Comparison of ENCODE assay signal across 11 cellular contexts in the genomic region with DNA sequence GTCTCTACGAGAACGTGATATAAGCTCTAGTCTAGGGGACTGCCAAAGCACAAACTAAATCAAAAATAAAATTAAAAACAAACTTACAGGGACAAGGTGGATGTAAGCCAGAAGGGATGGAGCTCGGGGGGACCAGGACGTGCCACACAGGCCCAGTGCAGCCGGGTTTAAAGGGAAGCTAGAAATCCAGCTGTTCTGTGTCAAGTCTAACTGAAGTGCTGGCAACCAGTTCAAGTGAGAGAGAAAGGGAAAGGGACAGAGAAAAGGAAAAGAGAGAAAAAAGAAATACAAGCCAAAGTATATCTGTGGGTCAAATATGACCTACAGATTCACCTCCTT.
DNase-seq lines count a peak whose midpoint lies in the region; ATAC-seq, FAIRE-seq and TF ChIP-seq lines count a peak whose summit lies in the region.
"Had no signal": no experiment of that assay in that cellular context is flagged by ENCODE, and none has a peak within 500 bp of the region (broad histone marks: within the 10 kb centered on the region; RNA-seq: fewer than 3 reads in every experiment).

No MANE protein-coding gene starts in this region.

- H3K4me3 Mint-ChIP-seq in immature natural killer cell (peak overlapping the region in 1 of 5 donors; percentile 20), T-cell (peak overlapping the region in 1 of 3 donors; percentile 17)
- peak overlapping the region; percentile 73 to 75 for H3K4me3 Mint-ChIP-seq in stimulated activated naive CD8-positive, alpha-beta T cell treated with anti-CD3 and anti-CD28 coated beads, Interleukin-15, amount 100 ng/mL, for 72 hours

- H4K20me1 ChIP-seq in OCI-LY3 (ENCODE audit: insufficient read depth, low read length), result peaks cover 83% of the 10 kb centered on the region
- H4K20me1 ChIP-seq in GM12878 (ENCODE audit: control insufficient read depth, insufficient read depth), result no peaks in the 10 kb centered on the region

- no peak for TF ChIP-seq POLR2A in GM12878 (IDR thresholded peaks at IDR 0.05; ENCODE audit: low read depth, low read length)

- H3K36me3 Mint-ChIP-seq in immature natural killer cell (no peaks in the 10 kb centered on the region), T-cell (peaks cover 10% of the 10 kb centered on the region)

- DNase-seq in GM12878 (ENCODE audit: low read depth, low spot score), result no peak
- DNase-seq in immature natural killer cell, result no peak
- no peak for DNase-seq in stimulated activated naive CD8-positive, alpha-beta T cell treated with anti-CD3 and anti-CD28 coated beads, Interleukin-15, amount 100 ng/mL, for 72 hours
- DNase-seq in T-cell, result no peak
- no peak for DNase-seq in GM20000 (ENCODE audit: low spot score)
- DNase-seq: GF-D8, NCI-H187 treated with DMSO at 0.1 percent for 48 hours, small intestine had no signal

- POLR2A ChIA-PET in GM12878 (lab: Charles Lee), result interaction anchor here (0.8 to 1.8 kb wide), 3 partner anchors 51 to 63 kb away, joined by 3 to 11 read pairs (median 6); a partner anchor contains a TSS
- POLR2A ChIA-PET in T-cell (lab: Charles Lee), result no interaction called here

- BruUV-seq in GM12878 (replicated peaks; lab: Mats Ljungman, UMichigan), result no TSS peak

- FAIRE-seq in GM12878 (lab: Jason Lieb, UNC), result no peak
- FAIRE-seq: small intestine had no signal

- H3K9ac ChIP-seq in OCI-LY3 (ENCODE audit: low read length) (peak overlapping the region; percentile 11; the same call in 1 of the 2 replicates), GM12878 (ENCODE audit: control insufficient read depth, insufficient read depth, low read length) (no peak overlapping the region)

- H3K27ac Mint-ChIP-seq in immature natural killer cell, result peak overlapping the region in 4 of 6 donors; percentile 21 to 61 (median 38)
- peak overlapping the region in 1 of 2 donors; percentile 85 for H3K27ac Mint-ChIP-seq in stimulated activated naive CD8-positive, alpha-beta T cell treated with anti-CD3 and anti-CD28 coated beads, Interleukin-15, amount 100 ng/mL, for 72 hours
- no peak overlapping the region for H3K27ac Mint-ChIP-seq in T-cell

- H2AFZ ChIP-seq in OCI-LY3 (ENCODE audit: low read depth, low read length) (no peak overlapping the region), GM12878 (ENCODE audit: control insufficient read depth, low read depth, low read length) (no peak overlapping the region)

- H3K27ac ChIP-seq in OCI-LY3 (ENCODE audit: low read length) (no peak overlapping the region), GM12878 (ENCODE audit: control insufficient read depth, insufficient read depth) (peak overlapping the region; percentile 67; the same call in 1 of the 2 replicates)
- H3K27ac ChIP-seq: SK-N-MC had no signal

- H3K4me2 ChIP-seq in OCI-LY3 (ENCODE audit: low read length) (peak overlapping the region; percentile 97), GM12878 (ENCODE audit: control insufficient read depth, insufficient read depth) (peak overlapping the region; percentile 99)

- SMC1A ChIA-PET in GM12878 (lab: Charles Lee; ENCODE audit: uncharacterized antibody, unreplicated experiment), result interaction anchor here (1.2 to 3.5 kb wide), 12 partner anchors 9 to 86 kb away, joined by 3 to 24 read pairs (median 6); no protein-coding TSS in a partner anchor

- TF ChIP-seq EP300 in GM12878 (IDR thresholded peaks at IDR 0.05; ENCODE audit: borderline replicate concordance in 1 of 2, control insufficient read depth in 1 of 2, low read depth in 2 of 2, low read length in 2 of 2), result no peak

- H3K36me3 ChIP-seq in OCI-LY3 (replicated peaks; ENCODE audit: low read depth, low read length) (no peaks in the 10 kb centered on the region), GM12878 (ENCODE audit: control insufficient read depth in 2 of 2, insufficient read depth in 2 of 2, low read length in 1 of 2) (peaks cover 7 to 8% of the 10 kb centered on the region in 2 experiments; a peak in 3 of 4 replicates)

- CTCF ChIA-PET in GM12878 (lab: Yijun Ruan, JAX) (interaction anchor here (0.6 to 1.9 kb wide), 9 partner anchors 8 to 69 kb away, joined by 3 to 8 read pairs (median 4); no protein-coding TSS in a partner anchor), T-cell (lab: Charles Lee) (no interaction called here)

- H3K27me3 ChIP-seq in OCI-LY3 (ENCODE audit: low read depth, low read length) (peaks cover 32% of the 10 kb centered on the region), GM12878 (replicated peaks in 1 of 2; ENCODE audit: control insufficient read depth in 2 of 2, insufficient read depth in 2 of 2, low read length in 1 of 2) (no peaks in the 10 kb centered on the region)

- peaks cover 0 to 2% (median 2%) of the 10 kb centered on the region in 3 donors for H3K27me3 Mint-ChIP-seq in immature natural killer cell (ENCODE audit: low read depth in 3 of 3)
- H3K27me3 Mint-ChIP-seq in stimulated activated naive CD8-positive, alpha-beta T cell treated with anti-CD3 and anti-CD28 coated beads, Interleukin-15, amount 100 ng/mL, for 72 hours, result no peaks in the 10 kb centered on the region
- H3K27me3 Mint-ChIP-seq in T-cell, result no peaks in the 10 kb centered on the region

- WGBS in GM12878 (ENCODE audit: insufficient coverage, insufficient replicate concordance, low lambda C conversion rate, missing lambda C conversion rate), result 92% methylated on average over 5 of the region's 5 CpGs

- H3K4me3 ChIP-seq in OCI-LY3 (ENCODE audit: low read length) (peak overlapping the region; percentile 74), GM12878 (peak overlapping the region; percentile 65; the same call in 1 of the 2 replicates)
- H3K4me3 ChIP-seq: SK-N-MC had no signal

- H3K9me3 Mint-ChIP-seq in immature natural killer cell, result no peaks in the 10 kb centered on the region
- no peaks in the 10 kb centered on the region for H3K9me3 Mint-ChIP-seq in stimulated activated naive CD8-positive, alpha-beta T cell treated with anti-CD3 and anti-CD28 coated beads, Interleukin-15, amount 100 ng/mL, for 72 hours
- no peaks in the 10 kb centered on the region for H3K9me3 Mint-ChIP-seq in T-cell

- H3K4me1 Mint-ChIP-seq in immature natural killer cell (peaks cover 55 to 70% of the 10 kb centered on the region in 2 donors), T-cell (peaks cover 52 to 64% (median 61%) of the 10 kb centered on the region in 3 donors)
- H3K4me1 Mint-ChIP-seq in stimulated activated naive CD8-positive, alpha-beta T cell treated with anti-CD3 and anti-CD28 coated beads, Interleukin-15, amount 100 ng/mL, for 72 hours, result peaks cover 92% of the 10 kb centered on the region

- H3K79me2 ChIP-seq in OCI-LY3 (ENCODE audit: low read length) (peaks cover 40% of the 10 kb centered on the region), GM12878 (ENCODE audit: control insufficient read depth, insufficient read depth, low read length) (peaks cover 59% of the 10 kb centered on the region)

- TF ChIP-seq CTCF in OCI-LY3 (IDR thresholded peaks at IDR 0.05; ENCODE audit: low read depth, low read length) (no peak), GM12878 (IDR thresholded peaks at IDR 0.05 in 2 of 3, conservative IDR thresholded peaks at IDR 0.05 in 1 of 3; ENCODE audit: control insufficient read depth in 2 of 3, extremely low read depth in 1 of 3, insufficient read depth in 1 of 3, low read depth in 3 of 3, low read length in 3 of 3) (no peak), GM20000 (IDR thresholded peaks at IDR 0.05; ENCODE audit: extremely low read depth, missing control alignments) (no peak)

- RAD21 ChIA-PET in GM12878 (lab: Charles Lee; ENCODE audit: unreplicated experiment), result interaction anchor here (0.6 to 3.6 kb wide), 6 partner anchors 9 to 68 kb away, joined by 3 to 26 read pairs (median 6); a partner anchor contains a TSS

- H3K4me1 ChIP-seq in OCI-LY3 (ENCODE audit: low read length), result peaks cover 20% of the 10 kb centered on the region
- H3K4me1 ChIP-seq in GM12878 (ENCODE audit: control insufficient read depth, insufficient read depth, low read length), result peaks cover 17% of the 10 kb centered on the region

- no peak for TF ChIP-seq RAD21 in GM12878 (IDR thresholded peaks at IDR 0.05; ENCODE audit: insufficient read depth, low read depth, low read length)

- in situ Hi-C loops in GM12878 (cut with MboI), result no loop called here

- H3K9me3 ChIP-seq in OCI-LY3 (ENCODE audit: insufficient read depth, low read length) (no peaks in the 10 kb centered on the region), GM12878 (replicated peaks; ENCODE audit: control insufficient read depth, insufficient read depth, low read length) (no peaks in the 10 kb centered on the region)

- intact Hi-C loops in GM12878 (cut with micrococcal nuclease; ENCODE audit: unreplicated experiment), result loop anchor here (2.0 to 5.0 kb wide), 4 partner anchors 33 to 101 kb away; no protein-coding TSS in a partner anchor

- no peak for ATAC-seq in GM12878
- ATAC-seq in stimulated activated naive CD8-positive, alpha-beta T cell treated with anti-CD3 and anti-CD28 coated beads, Interleukin-15, amount 100 ng/mL, for 72 hours, result no peak
- ATAC-seq in T-cell (replicated peaks in 1 of 4), result no peak
- ATAC-seq in GM18873 (IDR thresholded peaks at IDR 0.05; ENCODE audit: low FRiP score, unreplicated experiment), result no peak

Comparison
In these comparisons a context has a peak if more than half of its experiments do, and no peak if none do; other contexts are left out.
1. H3K27ac Mint-ChIP-seq: peak in immature natural killer cell (4 of 6); none in T-cell (0 of 2).